ENCODE assay signal across 1 cellular context in genomic region chr17:39401412-39402278, GRCh38.
TF ChIP-seq lines count a peak whose summit lies in the region.

Gene FBXL20 (minus strand): TSS chr17:39401626. CDS start chr17:39401402, 224 bp downstream.

TF ChIP-seq in HCT116, 20 proteins besides CTCF, POLR2A, EP300 and RAD21 (continued from another document):
- TF ChIP-seq MAX (IDR thresholded peaks at IDR 0.05): peak; percentile 35; the same call in 1 of the 2 replicates
- no peak for TF ChIP-seq JUND (IDR thresholded peaks at IDR 0.05)
- TF ChIP-seq CBX3 (IDR thresholded peaks at IDR 0.05; ENCODE audit: low read depth): no peak
- TF ChIP-seq ZNF274 (IDR thresholded peaks at IDR 0.05; ENCODE audit: low read depth, low read length): no peak
- TF ChIP-seq YY1 (IDR thresholded peaks at IDR 0.05; ENCODE audit: extremely low read depth, insufficient replicate concordance, low read depth, low read length): peak; percentile 43
- no peak for TF ChIP-seq CEBPB (IDR thresholded peaks at IDR 0.05; ENCODE audit: low read depth)
- no peak for TF ChIP-seq ATF3 (IDR thresholded peaks at IDR 0.05)
- TF ChIP-seq SP1 (IDR thresholded peaks at IDR 0.05; ENCODE audit: low read depth): peak; percentile 79
- TF ChIP-seq POLR2AphosphoS5 (IDR thresholded peaks at IDR 0.05; ENCODE audit: low read depth, low read length): peak; percentile 76
- no peak for TF ChIP-seq SRF (IDR thresholded peaks at IDR 0.05; ENCODE audit: low read depth)
- no peak for TF ChIP-seq ELF1 (IDR thresholded peaks at IDR 0.05; ENCODE audit: borderline replicate concordance, low read depth)
- no peak for TF ChIP-seq EZH2phosphoT487 (IDR thresholded peaks at IDR 0.05; ENCODE audit: borderline replicate concordance)
